In genomic region chr14:69316449-69317391, GRCh38 we compare ENCODE assay signal across 9 cellular contexts. TPM values are rescaled to one million over a fixed set of nuclear protein-coding genes. Genes with fewer than 3 reads are reported as not detected.
A peak's percentile ranks its signal among the peaks of the same experiment; 100 is the strongest.
DNase-seq lines count a peak whose midpoint lies in the region; ATAC-seq and TF ChIP-seq lines count a peak whose summit lies in the region.
"Had no signal": no experiment of that assay in that cellular context is flagged by ENCODE, and none has a peak within 500 bp of the region (broad histone marks: within the 10 kb centered on the region; RNA-seq: fewer than 3 reads in every experiment).

No MANE protein-coding gene starts in this region.

- no peaks in the 10 kb centered on the region for H3K9me3 ChIP-seq in BLaER1 treated with 17β-estradiol and CSF1 and Interleukin-3, amounts not matched to agents 10 nM and 100 nM (replicated peaks in 1 of 11)
- no peaks in the 10 kb centered on the region for H3K9me3 ChIP-seq in PC-3 (ENCODE audit: low read length)

- peak overlapping the region; percentile 27; the same call in 1 of the 2 replicates for H2AFZ ChIP-seq in PC-3 (ENCODE audit: low read length)

- BruUV-seq in PC-3 (replicated peaks; lab: Mats Ljungman, UMichigan), result no TSS peak

- no peak overlapping the region for H3K4me3 ChIP-seq in BLaER1 treated with 17β-estradiol and CSF1 and Interleukin-3, amounts not matched to agents 10 nM and 100 nM
- no peak overlapping the region for H3K4me3 ChIP-seq in PC-3 (ENCODE audit: low read length)
- no peak overlapping the region for H3K4me3 ChIP-seq in epithelial cell of proximal tubule (ENCODE audit: low read depth, low read length)

- H3F3A ChIP-seq in PC-3 (ENCODE audit: low read length, unreplicated experiment), result no peaks in the 10 kb centered on the region

- H3K36me3 ChIP-seq in BLaER1 treated with 17β-estradiol and CSF1 and Interleukin-3, amounts not matched to agents 10 nM and 100 nM, result no peaks in the 10 kb centered on the region
- no peaks in the 10 kb centered on the region for H3K36me3 ChIP-seq in PC-3 (ENCODE audit: low read depth, low read length)

- H3K9ac ChIP-seq in BLaER1 treated with 17β-estradiol and CSF1 and Interleukin-3, amounts not matched to agents 10 nM and 100 nM, result no peak overlapping the region
- H3K9ac ChIP-seq in PC-3 (ENCODE audit: low read length), result no peak overlapping the region
- H3K9ac ChIP-seq: KMS-11 had no signal

- peaks cover 0 to 5% (median 0%) of the 10 kb centered on the region in 11 experiments; a peak in 3 of 22 replicates for H4K20me1 ChIP-seq in BLaER1 treated with 17β-estradiol and CSF1 and Interleukin-3, amounts not matched to agents 10 nM and 100 nM
- H4K20me1 ChIP-seq in PC-3 (ENCODE audit: low read length), result no peaks in the 10 kb centered on the region

- H3K4me1 ChIP-seq in BLaER1 treated with 17β-estradiol and CSF1 and Interleukin-3, amounts not matched to agents 10 nM and 100 nM, result peaks cover 13 to 30% (median 21%) of the 10 kb centered on the region in 10 experiments; a peak in 19 of 20 replicates
- H3K4me1 ChIP-seq in PC-3 (ENCODE audit: insufficient read depth, low read length), result peaks cover 43% of the 10 kb centered on the region

- DNase-seq in PC-3, result peak; percentile 94
- peak; percentile 47 for DNase-seq in epithelial cell of proximal tubule (ENCODE audit: low read depth)
- DNase-seq in non-pigmented ciliary epithelial cell (ENCODE audit: low read depth), result peak; percentile 89
- DNase-seq in superior temporal gyrus (ENCODE audit: extremely low spot score), result no peak
- DNase-seq in NCI-H1694 (lab: John Stamatoyannopoulos, UW), result no peak

- TF ChIP-seq CTCF in PC-3 (conservative IDR thresholded peaks at IDR 0.05; ENCODE audit: low read depth, low read length), result no peak
- no peak for TF ChIP-seq CTCF in epithelial cell of proximal tubule (conservative IDR thresholded peaks at IDR 0.05; ENCODE audit: low read depth, low read length)

- H3K4me2 ChIP-seq in BLaER1 treated with 17β-estradiol and CSF1 and Interleukin-3, amounts not matched to agents 10 nM and 100 nM, result peak overlapping the region in 8 of 11 experiments; percentile 13 to 69 (median 60); a peak in 11 of 22 replicates
- H3K4me2 ChIP-seq in PC-3 (ENCODE audit: low read length), result peak overlapping the region; percentile 46
- H3K4me2 ChIP-seq: KMS-11 had no signal

- H3K27me3 ChIP-seq in BLaER1 treated with 17β-estradiol and CSF1 and Interleukin-3, amounts not matched to agents 10 nM and 100 nM, result no peaks in the 10 kb centered on the region
- H3K27me3 ChIP-seq in PC-3 (ENCODE audit: low read length), result no peaks in the 10 kb centered on the region

- intact Hi-C loops in PC-3 (cut with micrococcal nuclease), result no loop called here

- H3K79me2 ChIP-seq in PC-3 (ENCODE audit: low read length), result no peaks in the 10 kb centered on the region

- H3K27ac ChIP-seq in BLaER1 treated with 17β-estradiol and CSF1 and Interleukin-3, amounts not matched to agents 10 nM and 100 nM, result no peak overlapping the region
- H3K27ac ChIP-seq in PC-3 (ENCODE audit: low read length), result peak overlapping the region; percentile 52
- H3K27ac ChIP-seq: KMS-11 had no signal

- no peaks in the 10 kb centered on the region for H3K9me2 ChIP-seq in PC-3 (replicated peaks; ENCODE audit: low read length)

- CTCF ChIA-PET in PC-3 (lab: Charles Lee), result interaction anchor here (0.6 to 2.3 kb wide), 4 partner anchors 29 to 53 kb away, joined by 3 to 9 read pairs (median 3); no protein-coding TSS in a partner anchor

- POLR2A ChIA-PET in PC-3 (lab: Charles Lee; ENCODE audit: unreplicated experiment), result interaction anchor here (0.6 kb wide), 2 partner anchors 82 to 355 kb away, joined by 3 to 4 read pairs; partner anchors contain the start of gene SLC39A9

- peak; percentile 91 for ATAC-seq in PC-3
- no peak for ATAC-seq in GM21390 (IDR thresholded peaks at IDR 0.05; ENCODE audit: unreplicated experiment)
- no peak for ATAC-seq in HG03354 (IDR thresholded peaks at IDR 0.05; ENCODE audit: poor library complexity, severe bottlenecking, unreplicated experiment)

RNA-seq across cellular contexts. Expression of gene GALNT16, which starts 56.8 kb away (rescaled TPM):
- 0.17 and 0.33 TPM in 2 replicates for total RNA-seq in PC-3 (2014; rRNA removed)
- 0.14 and 0.35 TPM in 2 replicates for total RNA-seq in epithelial cell of proximal tubule

Comparison
In these comparisons a context has a peak if more than half of its experiments do, and no peak if none do; other contexts are left out.
1. DNase-seq: peak in PC-3 (single experiment), epithelial cell of proximal tubule (single experiment) and non-pigmented ciliary epithelial cell (single experiment); none in superior temporal gyrus (single experiment) and NCI-H1694 (single experiment).